ENCODE assay signal across 1 cellular context in genomic region chr22:36435516-36436415, GRCh38.
TF ChIP-seq lines count a peak whose summit lies in the region.

No MANE protein-coding gene starts in this region.

TF ChIP-seq in HepG2, 621 proteins besides CTCF, POLR2A, EP300 and RAD21 (continued from another document and continues in another):
- TF ChIP-seq, protein P1, sequence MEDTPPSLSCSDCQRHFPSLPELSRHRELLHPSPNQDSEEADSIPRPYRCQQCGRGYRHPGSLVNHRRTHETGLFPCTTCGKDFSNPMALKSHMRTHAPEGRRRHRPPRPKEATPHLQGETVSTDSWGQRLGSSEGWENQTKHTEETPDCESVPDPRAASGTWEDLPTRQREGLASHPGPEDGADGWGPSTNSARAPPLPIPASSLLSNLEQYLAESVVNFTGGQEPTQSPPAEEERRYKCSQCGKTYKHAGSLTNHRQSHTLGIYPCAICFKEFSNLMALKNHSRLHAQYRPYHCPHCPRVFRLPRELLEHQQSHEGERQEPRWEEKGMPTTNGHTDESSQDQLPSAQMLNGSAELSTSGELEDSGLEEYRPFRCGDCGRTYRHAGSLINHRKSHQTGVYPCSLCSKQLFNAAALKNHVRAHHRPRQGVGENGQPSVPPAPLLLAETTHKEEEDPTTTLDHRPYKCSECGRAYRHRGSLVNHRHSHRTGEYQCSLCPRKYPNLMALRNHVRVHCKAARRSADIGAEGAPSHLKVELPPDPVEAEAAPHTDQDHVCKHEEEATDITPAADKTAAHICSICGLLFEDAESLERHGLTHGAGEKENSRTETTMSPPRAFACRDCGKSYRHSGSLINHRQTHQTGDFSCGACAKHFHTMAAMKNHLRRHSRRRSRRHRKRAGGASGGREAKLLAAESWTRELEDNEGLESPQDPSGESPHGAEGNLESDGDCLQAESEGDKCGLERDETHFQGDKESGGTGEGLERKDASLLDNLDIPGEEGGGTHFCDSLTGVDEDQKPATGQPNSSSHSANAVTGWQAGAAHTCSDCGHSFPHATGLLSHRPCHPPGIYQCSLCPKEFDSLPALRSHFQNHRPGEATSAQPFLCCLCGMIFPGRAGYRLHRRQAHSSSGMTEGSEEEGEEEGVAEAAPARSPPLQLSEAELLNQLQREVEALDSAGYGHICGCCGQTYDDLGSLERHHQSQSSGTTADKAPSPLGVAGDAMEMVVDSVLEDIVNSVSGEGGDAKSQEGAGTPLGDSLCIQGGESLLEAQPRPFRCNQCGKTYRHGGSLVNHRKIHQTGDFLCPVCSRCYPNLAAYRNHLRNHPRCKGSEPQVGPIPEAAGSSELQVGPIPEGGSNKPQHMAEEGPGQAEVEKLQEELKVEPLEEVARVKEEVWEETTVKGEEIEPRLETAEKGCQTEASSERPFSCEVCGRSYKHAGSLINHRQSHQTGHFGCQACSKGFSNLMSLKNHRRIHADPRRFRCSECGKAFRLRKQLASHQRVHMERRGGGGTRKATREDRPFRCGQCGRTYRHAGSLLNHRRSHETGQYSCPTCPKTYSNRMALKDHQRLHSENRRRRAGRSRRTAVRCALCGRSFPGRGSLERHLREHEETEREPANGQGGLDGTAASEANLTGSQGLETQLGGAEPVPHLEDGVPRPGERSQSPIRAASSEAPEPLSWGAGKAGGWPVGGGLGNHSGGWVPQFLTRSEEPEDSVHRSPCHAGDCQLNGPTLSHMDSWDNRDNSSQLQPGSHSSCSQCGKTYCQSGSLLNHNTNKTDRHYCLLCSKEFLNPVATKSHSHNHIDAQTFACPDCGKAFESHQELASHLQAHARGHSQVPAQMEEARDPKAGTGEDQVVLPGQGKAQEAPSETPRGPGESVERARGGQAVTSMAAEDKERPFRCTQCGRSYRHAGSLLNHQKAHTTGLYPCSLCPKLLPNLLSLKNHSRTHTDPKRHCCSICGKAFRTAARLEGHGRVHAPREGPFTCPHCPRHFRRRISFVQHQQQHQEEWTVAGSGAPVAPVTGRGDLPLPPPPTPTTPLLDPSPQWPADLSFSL (CRISPR knock-in tag; IDR thresholded peaks at IDR 0.05) = no peak
- TF ChIP-seq ZNF18 (CRISPR knock-in tag; IDR thresholded peaks at IDR 0.05; ENCODE audit: insufficient replicate concordance) (peak; percentile 36), PCBP2 (optimal IDR thresholded peaks at IDR 0.05; ENCODE audit: low read depth, low read length, poor library complexity, severe bottlenecking) (no peak), ZSCAN30 (CRISPR knock-in tag; IDR thresholded peaks at IDR 0.05) (no peak), GABPA (IDR thresholded peaks at IDR 0.05; ENCODE audit: low read depth, low read length) (no peak), GABPA (CRISPR knock-in tag; IDR thresholded peaks at IDR 0.05; ENCODE audit: low read depth) (peak; percentile 48; the same call in 1 of the 2 replicates), NR2F2 (IDR thresholded peaks at IDR 0.05; ENCODE audit: borderline replicate concordance, low read depth) (peak; percentile 48; the same call in 1 of the 2 replicates), ZNF816 (CRISPR knock-in tag; IDR thresholded peaks at IDR 0.05; ENCODE audit: borderline replicate concordance) (no peak), NR2F6 (IDR thresholded peaks at IDR 0.05) (peak; percentile 76), NR2F6 (CRISPR knock-in tag; IDR thresholded peaks at IDR 0.05) (peak; percentile 82; the same call in 1 of the 2 replicates), PHF5A (CRISPR knock-in tag; IDR thresholded peaks at IDR 0.05; ENCODE audit: low read depth, unreplicated experiment) (no peak), JARID2 (CRISPR knock-in tag; IDR thresholded peaks at IDR 0.05; ENCODE audit: insufficient replicate concordance) (no peak), ZNF414 (CRISPR knock-in tag; IDR thresholded peaks at IDR 0.05) (0 out of 2 replicates have a peak, but pooled peaks have one; percentile 7), SPEN (CRISPR knock-in tag; IDR thresholded peaks at IDR 0.05; ENCODE audit: low read depth) (no peak), FOSL1 (CRISPR knock-in tag; IDR thresholded peaks at IDR 0.05; ENCODE audit: borderline replicate concordance) (no peak), ZNF225 (CRISPR knock-in tag; IDR thresholded peaks at IDR 0.05) (no peak), PLRG1 (conservative IDR thresholded peaks at IDR 0.05) (no peak), MXD3 (CRISPR knock-in tag; IDR thresholded peaks at IDR 0.05) (peak; percentile 15; the same call in 1 of the 2 replicates), ARNT2 (CRISPR knock-in tag; IDR thresholded peaks at IDR 0.05; ENCODE audit: low read depth) (no peak), FOXK1 (CRISPR knock-in tag; IDR thresholded peaks at IDR 0.05; ENCODE audit: borderline replicate concordance, low read depth) (no peak), ZNF576 (CRISPR knock-in tag; IDR thresholded peaks at IDR 0.05) (no peak), FOXC1 (CRISPR knock-in tag; IDR thresholded peaks at IDR 0.05; ENCODE audit: borderline replicate concordance) (no peak), STAT5B (CRISPR knock-in tag; IDR thresholded peaks at IDR 0.05) (no peak), ZNF331 (CRISPR knock-in tag; IDR thresholded peaks at IDR 0.05) (peak; percentile 27; the same call in 1 of the 2 replicates), CENPX (CRISPR knock-in tag; IDR thresholded peaks at IDR 0.05) (no peak), RFXAP (CRISPR knock-in tag; IDR thresholded peaks at IDR 0.05; ENCODE audit: borderline replicate concordance) (peak; percentile 30; the same call in 1 of the 2 replicates), ZNF740 (CRISPR knock-in tag; IDR thresholded peaks at IDR 0.05) (no peak), RCOR2 (CRISPR knock-in tag; IDR thresholded peaks at IDR 0.05) (peak; percentile 74), GPBP1L1 (CRISPR knock-in tag; IDR thresholded peaks at IDR 0.05) (no peak), NR3C1 (CRISPR knock-in tag; IDR thresholded peaks at IDR 0.05) (no peak), SAP130 (CRISPR knock-in tag; IDR thresholded peaks at IDR 0.05; ENCODE audit: low read depth) (peak; percentile 73), ZNF589 (CRISPR knock-in tag; conservative IDR thresholded peaks at IDR 0.05) (no peak), PRDM4 (CRISPR knock-in tag; IDR thresholded peaks at IDR 0.05; ENCODE audit: borderline replicate concordance) (no peak), GTF2F1 (IDR thresholded peaks at IDR 0.05; ENCODE audit: low read length) (no peak), HOXA3 (CRISPR knock-in tag; IDR thresholded peaks at IDR 0.05) (peak; percentile 68), TEAD2 (CRISPR knock-in tag; IDR thresholded peaks at IDR 0.05) (no peak), SRY (CRISPR knock-in tag; IDR thresholded peaks at IDR 0.05) (no peak), BORCS8-MEF2B (CRISPR knock-in tag; IDR thresholded peaks at IDR 0.05) (peak; percentile 50; the same call in 1 of the 2 replicates), ZNF24 (IDR thresholded peaks at IDR 0.05) (no peak)
- TF ChIP-seq, protein P2, sequence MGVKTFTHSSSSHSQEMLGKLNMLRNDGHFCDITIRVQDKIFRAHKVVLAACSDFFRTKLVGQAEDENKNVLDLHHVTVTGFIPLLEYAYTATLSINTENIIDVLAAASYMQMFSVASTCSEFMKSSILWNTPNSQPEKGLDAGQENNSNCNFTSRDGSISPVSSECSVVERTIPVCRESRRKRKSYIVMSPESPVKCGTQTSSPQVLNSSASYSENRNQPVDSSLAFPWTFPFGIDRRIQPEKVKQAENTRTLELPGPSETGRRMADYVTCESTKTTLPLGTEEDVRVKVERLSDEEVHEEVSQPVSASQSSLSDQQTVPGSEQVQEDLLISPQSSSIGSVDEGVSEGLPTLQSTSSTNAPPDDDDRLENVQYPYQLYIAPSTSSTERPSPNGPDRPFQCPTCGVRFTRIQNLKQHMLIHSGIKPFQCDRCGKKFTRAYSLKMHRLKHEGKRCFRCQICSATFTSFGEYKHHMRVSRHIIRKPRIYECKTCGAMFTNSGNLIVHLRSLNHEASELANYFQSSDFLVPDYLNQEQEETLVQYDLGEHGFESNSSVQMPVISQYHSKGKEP (CRISPR knock-in tag; IDR thresholded peaks at IDR 0.05) = no peak
- TF ChIP-seq, protein P3, sequence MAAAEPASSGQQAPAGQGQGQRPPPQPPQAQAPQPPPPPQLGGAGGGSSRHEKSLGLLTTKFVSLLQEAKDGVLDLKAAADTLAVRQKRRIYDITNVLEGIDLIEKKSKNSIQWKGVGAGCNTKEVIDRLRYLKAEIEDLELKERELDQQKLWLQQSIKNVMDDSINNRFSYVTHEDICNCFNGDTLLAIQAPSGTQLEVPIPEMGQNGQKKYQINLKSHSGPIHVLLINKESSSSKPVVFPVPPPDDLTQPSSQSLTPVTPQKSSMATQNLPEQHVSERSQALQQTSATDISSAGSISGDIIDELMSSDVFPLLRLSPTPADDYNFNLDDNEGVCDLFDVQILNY (CRISPR knock-in tag; conservative IDR thresholded peaks at IDR 0.05) = no peak
- TF ChIP-seq, protein P4, sequence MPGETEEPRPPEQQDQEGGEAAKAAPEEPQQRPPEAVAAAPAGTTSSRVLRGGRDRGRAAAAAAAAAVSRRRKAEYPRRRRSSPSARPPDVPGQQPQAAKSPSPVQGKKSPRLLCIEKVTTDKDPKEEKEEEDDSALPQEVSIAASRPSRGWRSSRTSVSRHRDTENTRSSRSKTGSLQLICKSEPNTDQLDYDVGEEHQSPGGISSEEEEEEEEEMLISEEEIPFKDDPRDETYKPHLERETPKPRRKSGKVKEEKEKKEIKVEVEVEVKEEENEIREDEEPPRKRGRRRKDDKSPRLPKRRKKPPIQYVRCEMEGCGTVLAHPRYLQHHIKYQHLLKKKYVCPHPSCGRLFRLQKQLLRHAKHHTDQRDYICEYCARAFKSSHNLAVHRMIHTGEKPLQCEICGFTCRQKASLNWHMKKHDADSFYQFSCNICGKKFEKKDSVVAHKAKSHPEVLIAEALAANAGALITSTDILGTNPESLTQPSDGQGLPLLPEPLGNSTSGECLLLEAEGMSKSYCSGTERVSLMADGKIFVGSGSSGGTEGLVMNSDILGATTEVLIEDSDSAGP (CRISPR knock-in tag; IDR thresholded peaks at IDR 0.05; ENCODE audit: borderline replicate concordance) = 0 out of 2 replicates have a peak, but pooled peaks have one; percentile 64
